In genomic region chr1:171346866-171347265, GRCh38 we compare ENCODE assay signal across 16 cellular contexts. TPM values are rescaled to one million over a fixed set of nuclear protein-coding genes. Genes with fewer than 3 reads are reported as not detected.
DNase-seq lines count a peak whose midpoint lies in the region; FAIRE-seq and TF ChIP-seq lines count a peak whose summit lies in the region.
"Had no signal": no experiment of that assay in that cellular context is flagged by ENCODE, and none has a peak within 500 bp of the region (broad histone marks: within the 10 kb centered on the region; RNA-seq: fewer than 3 reads in every experiment).

No MANE protein-coding gene starts in this region.

- H3K4me1 ChIP-seq in small intestine (ENCODE audit: control insufficient read depth in 2 of 2, insufficient read depth in 1 of 2, low read depth in 1 of 2, low read length in 1 of 2): peaks cover 0 to 2% of the 10 kb centered on the region in 2 donors
- H3K4me1 ChIP-seq: HAP-1 had no signal

- H3K36me3 ChIP-seq in brain microvascular endothelial cell (replicated peaks) (no peaks in the 10 kb centered on the region), small intestine (ENCODE audit: control insufficient read depth in 2 of 2, insufficient read depth in 2 of 2, low read length in 2 of 2) (no peaks in the 10 kb centered on the region)
- H3K36me3 ChIP-seq: HAP-1 had no signal

- H3K4me3 ChIP-seq in brain microvascular endothelial cell (ENCODE audit: low read depth, low read length) (no peak overlapping the region), small intestine (ENCODE audit: low read depth in 1 of 2, low read length in 2 of 2) (no peak overlapping the region)
- H3K4me3 ChIP-seq: HAP-1 had no signal

- in situ Hi-C loops in brain microvascular endothelial cell (cut with HindIII; ENCODE audit: low pct_ligation_motif_present, low sequenced_read_pairs): no loop called here

- H3K27me3 ChIP-seq in brain microvascular endothelial cell (replicated peaks) (no peaks in the 10 kb centered on the region), small intestine (ENCODE audit: control insufficient read depth in 2 of 2, insufficient read depth in 2 of 2, low read length in 2 of 2) (no peaks in the 10 kb centered on the region)

- FAIRE-seq in D721Med (lab: Jason Lieb, UNC) (peak; percentile 11), HTR-8/SVneo (lab: Jason Lieb, UNC) (peak; percentile 26), small intestine (lab: Jason Lieb, UNC) (no peak)

- DNase-seq in D721Med (ENCODE audit: insufficient read length, low spot score) (no peak), HTR-8/SVneo (ENCODE audit: insufficient read length, low spot score) (no peak), brain microvascular endothelial cell (peak; percentile 16), kidney tubule cell (ENCODE audit: low spot score) (peak; percentile 16), small intestine (no peak), GM19238 (ENCODE audit: insufficient read length, low spot score) (no peak), H4 (ENCODE audit: low spot score) (no peak)
- DNase-seq: ACHN; CD4-positive, alpha-beta T cell; DND-41; NCI-H1048; NCI-H146; NCI-H2107; NCI-H226; NCI-H526 treated with DMSO at 0.1 percent for 48 hours had no signal

- TF ChIP-seq CTCF in D721Med (IDR thresholded peaks at IDR 0.05; ENCODE audit: insufficient read depth, missing control alignments): no peak
- TF ChIP-seq CTCF in brain microvascular endothelial cell (IDR thresholded peaks at IDR 0.05; ENCODE audit: low read depth, low read length, missing control alignments): no peak

- H3K9me3 ChIP-seq in small intestine (ENCODE audit: control insufficient read depth, low read depth): no peaks in the 10 kb centered on the region
- H3K9me3 ChIP-seq: HAP-1 had no signal

- 88 to 97% (median 92%) methylated on average over 1 of the region's 1 CpG for WGBS in small intestine, 3 donors

- H3K27ac ChIP-seq in brain microvascular endothelial cell (no peak overlapping the region), small intestine (ENCODE audit: low read depth in 1 of 2, low read length in 1 of 2) (no peak overlapping the region)

RNA-seq across cellular contexts. Expression of gene FMO4, which starts 32.9 kb away (rescaled TPM):
- polyA plus RNA-seq in small intestine: 1 to 10 TPM; 4.8 to 9.8 (median 5.1) TPM
- total RNA-seq in H4 (2014; rRNA removed; shearing (Covaris generic)): 4.5 and 5.8 TPM in 2 replicates

Comparison
In these comparisons a context has a peak if more than half of its experiments do, and no peak if none do; other contexts are left out.
1. DNase-seq: peak in brain microvascular endothelial cell (single experiment) and kidney tubule cell (single experiment); none in D721Med (single experiment), HTR-8/SVneo (single experiment), small intestine (single experiment), GM19238 (single experiment) and H4 (single experiment).